Comparison of ENCODE assay signal across 1 cellular context in genomic region chr3:103056552-103056951, GRCh38.
TF ChIP-seq lines count a peak whose summit lies in the region.

No MANE protein-coding gene starts in this region.

TF ChIP-seq in SK-N-SH treated with all-trans-retinoic acid at 6 μM for 48 hours, 23 proteins besides CTCF, POLR2A, EP300 and RAD21:
- TF ChIP-seq RARB (CRISPR knock-in tag; IDR thresholded peaks at IDR 0.05) = no peak
- TF ChIP-seq TCF4 (CRISPR knock-in tag; IDR thresholded peaks at IDR 0.05; ENCODE audit: borderline replicate concordance) = peak; percentile 16; the same call in 1 of the 2 replicates
